In the genomic region with DNA sequence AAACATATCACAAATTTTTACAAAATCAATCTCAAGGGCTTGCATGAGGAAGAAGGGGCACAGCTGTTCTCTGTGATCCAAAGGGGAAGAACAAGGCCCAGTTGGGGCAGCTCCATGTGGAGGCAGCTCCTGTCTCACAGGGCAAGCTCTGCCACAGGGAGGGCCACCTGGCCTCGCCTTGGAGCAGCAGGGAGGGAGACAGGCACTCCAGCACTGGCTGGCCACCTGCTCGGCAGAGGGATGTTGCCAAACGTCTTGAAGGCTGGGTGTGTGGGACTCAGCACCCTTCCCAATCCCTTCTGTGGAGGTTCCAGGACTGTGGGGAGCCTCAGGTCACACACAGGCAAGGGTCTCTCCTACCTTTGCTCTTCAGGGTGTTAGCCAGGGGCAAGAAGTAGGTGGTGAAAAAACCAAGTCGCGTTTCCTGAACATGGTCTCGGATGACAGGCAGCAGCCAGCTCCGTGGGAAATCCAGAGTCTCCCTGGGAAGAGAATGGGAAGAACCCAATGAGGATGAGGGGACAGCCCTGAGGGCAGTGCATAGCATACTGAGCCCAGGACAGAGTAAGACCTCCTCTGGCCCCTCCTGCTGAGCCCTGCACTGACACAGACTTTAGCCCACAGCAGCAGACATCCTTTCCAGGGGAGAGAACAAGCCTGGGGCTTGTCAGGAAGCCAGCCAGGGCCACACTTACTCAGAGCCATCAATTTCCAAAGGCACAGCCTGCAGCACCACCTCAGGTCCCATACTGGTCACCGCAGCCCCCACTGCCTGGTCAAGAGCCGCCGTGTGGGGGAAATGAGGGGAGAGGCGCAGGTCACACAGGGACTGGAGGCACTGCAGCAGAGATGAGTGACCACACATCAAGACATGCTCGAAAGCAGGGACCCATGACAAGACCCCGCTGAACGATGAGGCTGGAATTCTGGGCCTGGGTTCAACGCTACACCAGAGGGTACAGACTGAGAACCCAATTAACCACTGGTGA, we compare ENCODE assay signal across 14 cellular contexts.
"Had no signal": no experiment of that assay in that cellular context is flagged by ENCODE, and none has a peak within 500 bp of the region (broad histone marks: within the 10 kb centered on the region; RNA-seq: fewer than 3 reads in every experiment).

No MANE protein-coding gene starts in this region.

- H3K4me1 Mint-ChIP-seq: activated CD4-positive, alpha-beta memory T cell treated with anti-CD3 and anti-CD28 coated beads, Interleukin-2, amount 10 ng/mL, durations not matched to agents 7 days and 5 days; mesothelial cell of epicardium; stimulated activated naive B cell treated with anti-CD40 and anti-IgM and Interleukin-4, amounts not matched to agents 10 μg/mL and 1 μg/mL and 100 μg/mL, for 72 hours had no signal

- H3K4me1 ChIP-seq: gastroesophageal sphincter, right atrium auricular region, tibial nerve had no signal

- DNase-seq: activated CD4-positive, alpha-beta memory T cell treated with anti-CD3 and anti-CD28 coated beads, Interleukin-2, amount 10 ng/mL, durations not matched to agents 7 days and 5 days; activated CD4-positive, alpha-beta T cell treated with anti-CD3 and anti-CD28 coated beads for 1 hour; activated naive CD4-positive, alpha-beta T cell treated with Interleukin-2 at 50 U/mL for 16 hours; central memory CD4-positive, alpha-beta T cell; cortex of kidney; effector memory CD4-positive, alpha-beta T cell; stimulated activated CD4-positive, alpha-beta T cell treated with anti-CD3 and anti-CD28 coated beads, Interleukin-1b, Interleukin-23, amount 100 ng/mL, for 48 hours; stimulated activated naive B cell treated with anti-CD40 and anti-IgM and Interleukin-4, amounts not matched to agents 10 μg/mL and 1 μg/mL and 100 μg/mL, for 72 hours; T-helper 9 cell had no signal

- H3K27me3 Mint-ChIP-seq: activated CD4-positive, alpha-beta memory T cell treated with anti-CD3 and anti-CD28 coated beads, Interleukin-2, amount 10 ng/mL, durations not matched to agents 7 days and 5 days; stimulated activated naive B cell treated with anti-CD40 and anti-IgM and Interleukin-4, amounts not matched to agents 10 μg/mL and 1 μg/mL and 100 μg/mL, for 72 hours had no signal

- H3K27me3 ChIP-seq: gastroesophageal sphincter, right atrium auricular region, tibial nerve had no signal

- H3K4me3 Mint-ChIP-seq: activated CD4-positive, alpha-beta memory T cell treated with anti-CD3 and anti-CD28 coated beads, Interleukin-2, amount 10 ng/mL, durations not matched to agents 7 days and 5 days; mesothelial cell of epicardium; stimulated activated naive B cell treated with anti-CD40 and anti-IgM and Interleukin-4, amounts not matched to agents 10 μg/mL and 1 μg/mL and 100 μg/mL, for 72 hours had no signal

- ATAC-seq: gastroesophageal sphincter; stimulated activated naive B cell treated with anti-CD40 and anti-IgM and Interleukin-4, amounts not matched to agents 10 μg/mL and 1 μg/mL and 100 μg/mL, for 72 hours had no signal

- H3K9me3 ChIP-seq: gastroesophageal sphincter, right atrium auricular region, tibial nerve had no signal

- H3K27ac Mint-ChIP-seq: activated CD4-positive, alpha-beta memory T cell treated with anti-CD3 and anti-CD28 coated beads, Interleukin-2, amount 10 ng/mL, durations not matched to agents 7 days and 5 days; mesothelial cell of epicardium; stimulated activated naive B cell treated with anti-CD40 and anti-IgM and Interleukin-4, amounts not matched to agents 10 μg/mL and 1 μg/mL and 100 μg/mL, for 72 hours had no signal

- H3K4me3 ChIP-seq: gastroesophageal sphincter, right atrium auricular region, tibial nerve had no signal

- H3K27ac ChIP-seq: epithelial cell of prostate, gastroesophageal sphincter, right atrium auricular region, tibial nerve had no signal

- H3K9me3 Mint-ChIP-seq: activated CD4-positive, alpha-beta memory T cell treated with anti-CD3 and anti-CD28 coated beads, Interleukin-2, amount 10 ng/mL, durations not matched to agents 7 days and 5 days; mesothelial cell of epicardium; stimulated activated naive B cell treated with anti-CD40 and anti-IgM and Interleukin-4, amounts not matched to agents 10 μg/mL and 1 μg/mL and 100 μg/mL, for 72 hours had no signal
